Comparison of ENCODE assay signal across 1 cellular context in genomic region chr1:109491372-109491771, GRCh38.
TF ChIP-seq lines count a peak whose summit lies in the region.

No MANE protein-coding gene starts in this region.

TF ChIP-seq in K562, 482 proteins besides CTCF, POLR2A, EP300 and RAD21:
- no peak for TF ChIP-seq GTF2B (IDR thresholded peaks at IDR 0.05; ENCODE audit: extremely low read depth, insufficient read length)
- TF ChIP-seq USF1 (CRISPR knock-in tag; IDR thresholded peaks at IDR 0.05), result no peak
- 0 out of 2 replicates have a peak, but pooled peaks have one; percentile 5 for TF ChIP-seq NR2C2 (CRISPR knock-in tag; IDR thresholded peaks at IDR 0.05)
- TF ChIP-seq NR2C2 (tag; IDR thresholded peaks at IDR 0.05), result no peak
- no peak for TF ChIP-seq UBTF (IDR thresholded peaks at IDR 0.05; ENCODE audit: borderline replicate concordance in 1 of 2, low read depth in 2 of 2, low read length in 2 of 2)
- TF ChIP-seq MYBL2 (IDR thresholded peaks at IDR 0.05; ENCODE audit: low read depth), result no peak
- TF ChIP-seq MYBL2 (CRISPR knock-in tag; IDR thresholded peaks at IDR 0.05; ENCODE audit: borderline replicate concordance), result no peak
- no peak for TF ChIP-seq GATA2 (CRISPR knock-in tag; IDR thresholded peaks at IDR 0.05)
- TF ChIP-seq SMAD2 (IDR thresholded peaks at IDR 0.05; ENCODE audit: low read depth, low read length), result no peak
- TF ChIP-seq YY1 (IDR thresholded peaks at IDR 0.05; ENCODE audit: borderline replicate concordance in 1 of 3, control insufficient read depth in 1 of 3, extremely low read depth in 1 of 3, insufficient read depth in 3 of 3, insufficient read length in 1 of 3, insufficient replicate concordance in 2 of 3, low read depth in 1 of 3, low read length in 2 of 3), result peak in 1 of 3 experiments; percentile 10
- TF ChIP-seq ZKSCAN1 (IDR thresholded peaks at IDR 0.05; ENCODE audit: low read depth, low read length), result no peak
- TF ChIP-seq ARID3A (IDR thresholded peaks at IDR 0.05; ENCODE audit: borderline replicate concordance, low read depth, low read length), result no peak
- no peak for TF ChIP-seq AFF1 (IDR thresholded peaks at IDR 0.05; ENCODE audit: low read depth in 1 of 2, partially characterized antibody in 2 of 2)
- no peak for TF ChIP-seq ZFP91 (CRISPR knock-in tag; IDR thresholded peaks at IDR 0.05)
